Comparison of ENCODE assay signal across 1 cellular context in genomic region chr9:74498616-74499095, GRCh38.
A peak's percentile ranks its signal among the peaks of the same experiment; 100 is the strongest.
TF ChIP-seq lines count a peak whose summit lies in the region.

No MANE protein-coding gene starts in this region.

TF ChIP-seq in WTC11, 78 proteins besides CTCF, POLR2A, EP300 and RAD21 (continued from another document):
- TF ChIP-seq ARID4B (CRISPR knock-in tag; IDR thresholded peaks at IDR 0.05; ENCODE audit: borderline replicate concordance) (0 out of 2 replicates have a peak, but pooled peaks have one; percentile 42), STAT6 (CRISPR knock-in tag; conservative IDR thresholded peaks at IDR 0.05; ENCODE audit: low read depth) (no peak), GTF2I (CRISPR knock-in tag; conservative IDR thresholded peaks at IDR 0.05) (no peak), NR2C2 (CRISPR knock-in tag; IDR thresholded peaks at IDR 0.05) (no peak), GRHL2 (CRISPR knock-in tag; IDR thresholded peaks at IDR 0.05; ENCODE audit: insufficient replicate concordance, severe bottlenecking) (no peak), ZNF232 (CRISPR knock-in tag; IDR thresholded peaks at IDR 0.05) (no peak), TCF7 (CRISPR knock-in tag; IDR thresholded peaks at IDR 0.05; ENCODE audit: low read depth) (0 out of 2 replicates have a peak, but pooled peaks have one; percentile 3), RELA (CRISPR knock-in tag; IDR thresholded peaks at IDR 0.05; ENCODE audit: borderline replicate concordance) (no peak), RORB (CRISPR knock-in tag; IDR thresholded peaks at IDR 0.05) (no peak)
